Comparison of ENCODE assay signal across 1 cellular context in the genomic region with DNA sequence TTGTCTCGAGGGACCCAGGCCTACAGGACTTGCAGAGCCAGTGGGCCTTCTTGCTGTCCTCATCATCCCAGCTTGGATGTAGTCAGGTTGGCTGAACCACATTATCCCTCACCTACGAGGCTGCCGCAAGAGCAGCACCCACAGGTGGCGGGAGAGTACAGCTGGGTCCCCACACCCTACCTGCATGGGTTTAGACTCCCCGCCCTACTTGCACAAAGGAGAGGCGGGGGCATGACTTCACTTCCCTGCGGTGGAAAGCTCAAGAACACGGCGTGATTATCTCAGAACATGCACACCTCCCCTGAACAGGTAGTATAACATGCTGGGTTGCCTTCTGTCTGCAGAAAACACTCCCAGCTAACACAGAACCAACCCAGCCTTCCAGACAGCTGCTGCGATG.
TF ChIP-seq lines count a peak whose summit lies in the region.

No MANE protein-coding gene starts in this region.

TF ChIP-seq in IMR-90, 13 proteins besides CTCF, POLR2A, EP300 and RAD21 (continued from another document):
- TF ChIP-seq USF2 (IDR thresholded peaks at IDR 0.05; ENCODE audit: low read depth, low read length) = no peak
TF ChIP-seq in IMR-90: peak in this region for 0.
